ENCODE assay signal across 9 cellular contexts in genomic region chr9:99000480-99001395, GRCh38.
DNase-seq lines count a peak whose midpoint lies in the region; ATAC-seq, FAIRE-seq and TF ChIP-seq lines count a peak whose summit lies in the region.
"Had no signal": no experiment of that assay in that cellular context is flagged by ENCODE, and none has a peak within 500 bp of the region (broad histone marks: within the 10 kb centered on the region; RNA-seq: fewer than 3 reads in every experiment).

No MANE protein-coding gene starts in this region.

- no peaks in the 10 kb centered on the region for H3K36me3 Mint-ChIP-seq in T-helper 2 cell treated with Interferon-gamma antibody and Interleukin-4, amounts not matched to agents 5 μg/mL and 100 μg/mL, for 36 hours (ENCODE audit: low read depth)

- TF ChIP-seq CTCF in NB4 (IDR thresholded peaks at IDR 0.05; ENCODE audit: low read depth, low read length): peak; percentile 79
- TF ChIP-seq CTCF in astrocyte of the spinal cord (IDR thresholded peaks at IDR 0.05; ENCODE audit: low read depth, low read length): peak; percentile 82

- ATAC-seq in HG02981 (IDR thresholded peaks at IDR 0.05; ENCODE audit: unreplicated experiment): no peak

- H3K4me3 ChIP-seq in NB4 (ENCODE audit: low read depth, low read length) (no peak overlapping the region), astrocyte of the spinal cord (ENCODE audit: low read depth, low read length) (no peak overlapping the region)
- H3K4me3 ChIP-seq: ovary had no signal

- peaks cover 22% of the 10 kb centered on the region for H3K4me1 Mint-ChIP-seq in T-helper 2 cell treated with Interferon-gamma antibody and Interleukin-4, amounts not matched to agents 5 μg/mL and 100 μg/mL, for 36 hours (ENCODE audit: low read depth)

- in situ Hi-C loops in astrocyte of the spinal cord (cut with HindIII; ENCODE audit: low sequenced_read_pairs): loop anchor here (25.0 kb wide), 1 partner anchor 137 kb away; no protein-coding TSS in a partner anchor

- no peaks in the 10 kb centered on the region for H3K9me3 Mint-ChIP-seq in T-helper 2 cell treated with Interferon-gamma antibody and Interleukin-4, amounts not matched to agents 5 μg/mL and 100 μg/mL, for 36 hours

- peak; percentile 72 to 77 for DNase-seq in AML-193 (lab: John Stamatoyannopoulos, UW)
- DNase-seq in GM19239 (ENCODE audit: insufficient read length, low spot score): peak; percentile 32
- DNase-seq in NB4 (ENCODE audit: low read depth): peak; percentile 84
- peak; percentile 14 for DNase-seq in T-helper 2 cell treated with Interferon-gamma antibody and Interleukin-4, amounts not matched to agents 5 μg/mL and 100 μg/mL, for 36 hours (ENCODE audit: low spot score)
- peak; percentile 76 for DNase-seq in astrocyte of the spinal cord (ENCODE audit: low read depth, low spot score)
- DNase-seq in islet precursor cell: peak; percentile 65
- DNase-seq in stimulated activated CD4-positive, alpha-beta T cell treated with anti-CD3 and anti-CD28 coated beads, TNF-alpha, amount 100 ng/mL, for 1 hour (ENCODE audit: low read depth in 3 of 3, low spot score in 1 of 3): peak; percentile 12 to 38 (median 29)

- H3K27me3 Mint-ChIP-seq in T-helper 2 cell treated with Interferon-gamma antibody and Interleukin-4, amounts not matched to agents 5 μg/mL and 100 μg/mL, for 36 hours (ENCODE audit: low read depth): peaks cover 28% of the 10 kb centered on the region

- TF ChIP-seq POLR2A in NB4 (IDR thresholded peaks at IDR 0.05; ENCODE audit: extremely low read depth, insufficient read length): no peak

- peak; percentile 14 for FAIRE-seq in GM19239 (lab: Jason Lieb, UNC)

- no peak overlapping the region for H3K27ac Mint-ChIP-seq in T-helper 2 cell treated with Interferon-gamma antibody and Interleukin-4, amounts not matched to agents 5 μg/mL and 100 μg/mL, for 36 hours

- no peak overlapping the region for H3K4me3 Mint-ChIP-seq in T-helper 2 cell treated with Interferon-gamma antibody and Interleukin-4, amounts not matched to agents 5 μg/mL and 100 μg/mL, for 36 hours

Comparison
In these comparisons a context has a peak if more than half of its experiments do, and no peak if none do; other contexts are left out.
1. DNase-seq: peak in every context shown above with its lines; median percentile 84 in NB4; 76 in astrocyte of the spinal cord; 74 in AML-193; 65 in islet precursor cell; 32 in GM19239; 29 in stimulated activated CD4-positive, alpha-beta T cell treated with anti-CD3 and anti-CD28 coated beads, TNF-alpha, amount 100 ng/mL, for 1 hour; 14 in T-helper 2 cell treated with Interferon-gamma antibody and Interleukin-4, amounts not matched to agents 5 μg/mL and 100 μg/mL, for 36 hours.